ENCODE assay signal across 18 cellular contexts in genomic region chr7:103990991-103991390, GRCh38. TPM values are rescaled to one million over a fixed set of nuclear protein-coding genes. Genes with fewer than 3 reads are reported as not detected.
A peak's percentile ranks its signal among the peaks of the same experiment; 100 is the strongest.
DNase-seq lines count a peak whose midpoint lies in the region; TF ChIP-seq lines count a peak whose summit lies in the region.
"Had no signal": no experiment of that assay in that cellular context is flagged by ENCODE, and none has a peak within 500 bp of the region (broad histone marks: within the 10 kb centered on the region; RNA-seq: fewer than 3 reads in every experiment).

No MANE protein-coding gene starts in this region.

- H3K4me3 ChIP-seq in HUES48 (ENCODE audit: low read depth, low read length) (peak overlapping the region; percentile 65; the same call in 1 of the 2 replicates), adipocyte (ENCODE audit: low read length) (peak overlapping the region; percentile 83)

- DNase-seq in D341Med (ENCODE audit: low spot score): peak; percentile 24
- DNase-seq in adipocyte (ENCODE audit: low read depth): no peak
- DNase-seq in mesenteric fat pad (ENCODE audit: low spot score): no peak
- DNase-seq in iPS-NIHi7 (ENCODE audit: extremely low spot score): no peak
- no peak for DNase-seq in nucleus accumbens (lab: John Stamatoyannopoulos, UW)
- DNase-seq: HCEC 1CT; NCI-H1930; NCI-H510A treated with DMSO at 0.1 percent for 48 hours; Peyer's patch; stimulated activated CD4-positive, alpha-beta T cell treated with anti-CD3 and anti-CD28 coated beads, Interleukin-12 subunit alpha, Interleukin-12 subunit beta, amount 100 ng/mL, for 4 hours; transverse colon had no signal

- H3K9me3 ChIP-seq in HUES48 (ENCODE audit: control insufficient read depth, insufficient read depth, low read length): no peaks in the 10 kb centered on the region
- H3K9me3 ChIP-seq in adipocyte (ENCODE audit: control insufficient read depth, low read length): no peaks in the 10 kb centered on the region
- H3K9me3 ChIP-seq: gastroesophageal sphincter, Peyer's patch, transverse colon had no signal

- H3K27ac Mint-ChIP-seq in nephron: no peak overlapping the region
- H3K27ac Mint-ChIP-seq: activated naive CD4-positive, alpha-beta T cell treated with anti-CD3 and anti-CD28 coated beads, Interleukin-2, amount 50 U/mL, for 24 hours; stimulated activated effector memory CD8-positive, alpha-beta T cell treated with anti-CD3 and anti-CD28 coated beads, Interleukin-12 subunit alpha, Interleukin-12 subunit beta, amount 100 ng/mL, for 72 hours had no signal

- no peak overlapping the region for H3K9ac ChIP-seq in HUES48 (ENCODE audit: low read depth, low read length)
- H3K9ac ChIP-seq in adipocyte (ENCODE audit: low read length): peak overlapping the region; percentile 78
- H3K9ac ChIP-seq: BLaER1 had no signal

- no peaks in the 10 kb centered on the region for H3K4me1 ChIP-seq in HUES48 (ENCODE audit: control insufficient read depth, insufficient read depth, low read length)
- peaks cover 9% of the 10 kb centered on the region for H3K4me1 ChIP-seq in adipocyte (ENCODE audit: control insufficient read depth, insufficient read depth, low read length)

- H3K4me3 Mint-ChIP-seq in nephron: peak overlapping the region in 2 of 3 experiments; percentile 24 to 86

- H3K36me3 ChIP-seq in HUES48 (ENCODE audit: control insufficient read depth, insufficient read depth, low read length): no peaks in the 10 kb centered on the region
- H3K36me3 ChIP-seq in adipocyte (ENCODE audit: control insufficient read depth, insufficient read depth, low read length, severe bottlenecking): no peaks in the 10 kb centered on the region
- H3K36me3 ChIP-seq: BLaER1, brain microvascular endothelial cell, gastroesophageal sphincter, Peyer's patch, transverse colon had no signal

- H3K36me3 Mint-ChIP-seq in nephron (ENCODE audit: low read depth): no peaks in the 10 kb centered on the region
- H3K36me3 Mint-ChIP-seq: activated naive CD4-positive, alpha-beta T cell treated with anti-CD3 and anti-CD28 coated beads, Interleukin-2, amount 50 U/mL, for 24 hours; stimulated activated effector memory CD8-positive, alpha-beta T cell treated with anti-CD3 and anti-CD28 coated beads, Interleukin-12 subunit alpha, Interleukin-12 subunit beta, amount 100 ng/mL, for 72 hours had no signal

- H3K27ac ChIP-seq in HUES48 (ENCODE audit: low read depth, low read length): no peak overlapping the region
- H3K27ac ChIP-seq: BLaER1, brain microvascular endothelial cell, Peyer's patch, transverse colon had no signal

- H3K27me3 ChIP-seq in HUES48 (ENCODE audit: control insufficient read depth, insufficient read depth, low read length) (peaks cover 63% of the 10 kb centered on the region), adipocyte (replicated peaks; ENCODE audit: control insufficient read depth, insufficient read depth, low read length) (no peaks in the 10 kb centered on the region)
- H3K27me3 ChIP-seq: brain microvascular endothelial cell had no signal

- peaks cover 63% of the 10 kb centered on the region for H3K27me3 Mint-ChIP-seq in nephron (ENCODE audit: low read depth)

- no peak for TF ChIP-seq CTCF in nephron (IDR thresholded peaks at IDR 0.05; ENCODE audit: unreplicated experiment in 3 of 3)

- H3K4me1 Mint-ChIP-seq in nephron: peaks cover 6% of the 10 kb centered on the region

- H3K9me3 Mint-ChIP-seq in nephron: no peaks in the 10 kb centered on the region
- H3K9me3 Mint-ChIP-seq: activated naive CD4-positive, alpha-beta T cell treated with anti-CD3 and anti-CD28 coated beads, Interleukin-2, amount 50 U/mL, for 24 hours; stimulated activated effector memory CD8-positive, alpha-beta T cell treated with anti-CD3 and anti-CD28 coated beads, Interleukin-12 subunit alpha, Interleukin-12 subunit beta, amount 100 ng/mL, for 72 hours had no signal

RNA-seq across cellular contexts. Expression of gene RELN, which starts 1.5 kb away (rescaled TPM):
- 1.8 TPM for total RNA-seq in mesenteric fat pad
